Comparison of ENCODE assay signal across 1 cellular context in genomic region chr10:4243651-4244050, GRCh38.
TF ChIP-seq lines count a peak whose summit lies in the region.

No MANE protein-coding gene starts in this region.

TF ChIP-seq in WTC11, 78 proteins besides CTCF, POLR2A, EP300 and RAD21 (continued from another document):
- TF ChIP-seq ZNF281 (CRISPR knock-in tag; IDR thresholded peaks at IDR 0.05) (no peak), E2F5 (CRISPR knock-in tag; IDR thresholded peaks at IDR 0.05) (no peak)
